Comparison of ENCODE assay signal across 13 cellular contexts in the genomic region with DNA sequence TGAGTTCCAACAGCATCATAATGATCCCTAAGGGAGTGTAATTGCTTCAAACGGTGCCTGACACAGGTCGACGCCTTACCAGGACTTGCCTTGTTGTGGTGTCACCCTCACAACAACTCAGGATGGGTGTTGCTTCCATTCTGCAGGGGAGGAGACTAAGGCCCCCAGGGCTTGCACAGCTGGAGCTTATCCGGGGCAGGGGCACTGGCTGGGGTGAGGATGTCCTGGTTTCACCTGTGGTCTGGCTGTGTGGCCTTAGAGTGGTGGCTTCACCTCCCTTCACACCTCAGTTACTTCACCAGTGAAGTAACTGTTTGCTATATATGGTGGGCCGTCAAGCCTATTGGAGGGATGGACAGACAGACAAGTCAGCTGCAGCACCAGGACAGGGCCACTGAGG. TPM values are rescaled to one million over a fixed set of nuclear protein-coding genes. Genes with fewer than 3 reads are reported as not detected.
DNase-seq lines count a peak whose midpoint lies in the region; ATAC-seq, FAIRE-seq and TF ChIP-seq lines count a peak whose summit lies in the region.
"Had no signal": no experiment of that assay in that cellular context is flagged by ENCODE, and none has a peak within 500 bp of the region (broad histone marks: within the 10 kb centered on the region; RNA-seq: fewer than 3 reads in every experiment).

No MANE protein-coding gene starts in this region.

- no peak for TF ChIP-seq POLR2A in HCT116 (IDR thresholded peaks at IDR 0.05; ENCODE audit: borderline replicate concordance, extremely low read depth, insufficient read depth, insufficient read length)

- peak overlapping the region; percentile 93 for H3K4me2 ChIP-seq in HCT116 (ENCODE audit: low read length)

- no peaks in the 10 kb centered on the region for H3K9me2 ChIP-seq in HCT116 (ENCODE audit: insufficient read depth)

- H2AFZ ChIP-seq in HCT116 (ENCODE audit: low read depth, low read length, poor library complexity, severe bottlenecking): no peak overlapping the region

- TF ChIP-seq CTCF in HCT116 (IDR thresholded peaks at IDR 0.05 in 2 of 3, conservative IDR thresholded peaks at IDR 0.05 in 1 of 3; ENCODE audit: borderline replicate concordance in 1 of 3, insufficient read depth in 1 of 3, low read depth in 2 of 3, low read length in 2 of 3) (no peak), RWPE2 (IDR thresholded peaks at IDR 0.05; ENCODE audit: poor library complexity, severe bottlenecking) (no peak), kidney (IDR thresholded peaks at IDR 0.05; ENCODE audit: borderline replicate concordance, extremely low read depth, insufficient read depth) (no peak)

- FAIRE-seq in kidney (lab: Jason Lieb, UNC) (no peak), small intestine (lab: Jason Lieb, UNC) (no peak)

- peak; percentile 25 for ATAC-seq in HCT116
- no peak for ATAC-seq in RWPE2 (ENCODE audit: low read depth)
- ATAC-seq: naive thymus-derived CD8-positive, alpha-beta T cell had no signal

- H3K27ac ChIP-seq in HCT116 (ENCODE audit: low read depth, low read length) (peak overlapping the region; percentile 95), RWPE2 (ENCODE audit: poor library complexity, severe bottlenecking) (peak overlapping the region; percentile 64), kidney (ENCODE audit: low read depth in 2 of 2, low read length in 2 of 2) (peak overlapping the region; percentile 90 to 97), small intestine (ENCODE audit: low read depth in 1 of 2, low read length in 1 of 2) (peak overlapping the region; percentile 99)
- H3K27ac ChIP-seq: ascending aorta, coronary artery had no signal

- no peak for DNase-seq in HCT116 (ENCODE audit: low read depth, low spot score)
- no peak for DNase-seq in RWPE2 (ENCODE audit: low spot score)
- DNase-seq in kidney: no peak
- peak; percentile 32 for DNase-seq in small intestine
- DNase-seq in midbrain (lab: John Stamatoyannopoulos, UW): no peak
- no peak for DNase-seq in EL
- no peak for DNase-seq in AG08396 (ENCODE audit: low spot score)
- no peak for DNase-seq in stimulated activated CD4-positive, alpha-beta T cell treated with anti-CD3 and anti-CD28 coated beads, Interleukin-2, amount 100 ng/mL, for 48 hours
- DNase-seq: activated B cell treated with CpG ODN at 0.5 μM for 24 hours; naive thymus-derived CD8-positive, alpha-beta T cell; retina had no signal

- peaks cover 22% of the 10 kb centered on the region for H3K79me2 ChIP-seq in HCT116 (ENCODE audit: insufficient read depth, low read length)

- no peaks in the 10 kb centered on the region for H3K9me3 ChIP-seq in HCT116 (ENCODE audit: control insufficient read depth in 1 of 2, insufficient read depth in 1 of 2, low read depth in 1 of 2, low read length in 2 of 2)
- no peaks in the 10 kb centered on the region for H3K9me3 ChIP-seq in RWPE2 (ENCODE audit: severe bottlenecking)
- H3K9me3 ChIP-seq in kidney (ENCODE audit: control insufficient read depth in 1 of 2, low read length in 2 of 2): no peaks in the 10 kb centered on the region
- no peaks in the 10 kb centered on the region for H3K9me3 ChIP-seq in small intestine (ENCODE audit: control insufficient read depth, low read depth)
- H3K9me3 ChIP-seq: ascending aorta had no signal

- TF ChIP-seq RAD21 in HCT116 (IDR thresholded peaks at IDR 0.05; ENCODE audit: low read depth): no peak

- H3K36me3 ChIP-seq in HCT116 (ENCODE audit: control insufficient read depth in 1 of 2, insufficient read depth in 2 of 2, low read length in 2 of 2) (no peaks in the 10 kb centered on the region; a peak in 1 of 4 replicates), RWPE2 (ENCODE audit: low read depth) (no peaks in the 10 kb centered on the region), kidney (ENCODE audit: control insufficient read depth in 1 of 2, insufficient read depth in 2 of 2, low read length in 2 of 2) (peaks cover 0 to 4% of the 10 kb centered on the region in 2 donors), small intestine (ENCODE audit: control insufficient read depth in 2 of 2, insufficient read depth in 2 of 2, low read length in 2 of 2) (peaks cover 4 to 7% of the 10 kb centered on the region in 2 donors)
- H3K36me3 ChIP-seq: ascending aorta had no signal

- intact Hi-C loops in HCT116 (cut with micrococcal nuclease): no loop called here
- intact Hi-C loops in kidney (cut with DNase I): no loop called here

- POLR2A ChIA-PET in HCT116 (lab: Charles Lee): interaction anchor here (1.0 to 1.4 kb wide), 4 partner anchors 9 to 33 kb away, joined by 3 to 5 read pairs (median 4); partner anchors contain the start of genes LLGL2 and TSEN54

- no TSS peak for BruUV-seq in HCT116 (replicated peaks; lab: Mats Ljungman, UMichigan)

- peaks cover 33 to 39% of the 10 kb centered on the region in 2 experiments for H3K4me1 ChIP-seq in HCT116 (ENCODE audit: control insufficient read depth in 1 of 2, insufficient read depth in 2 of 2, low read length in 2 of 2)
- peaks cover 15% of the 10 kb centered on the region for H3K4me1 ChIP-seq in RWPE2 (ENCODE audit: insufficient read depth, poor library complexity, severe bottlenecking)
- H3K4me1 ChIP-seq in kidney (ENCODE audit: control insufficient read depth in 1 of 2, insufficient read depth in 1 of 2, low read depth in 1 of 2, low read length in 2 of 2): peaks cover 26 to 37% of the 10 kb centered on the region in 2 donors
- no peaks in the 10 kb centered on the region for H3K4me1 ChIP-seq in small intestine (ENCODE audit: control insufficient read depth in 2 of 2, insufficient read depth in 1 of 2, low read depth in 1 of 2, low read length in 1 of 2)
- H3K4me1 ChIP-seq: ascending aorta had no signal

- RAD21 ChIA-PET in HCT116 (lab: Charles Lee; ENCODE audit: low non-redundant PET in 1 of 2, low total read pairs in 2 of 2, uncharacterized antibody in 2 of 2, unreplicated experiment in 2 of 2): interaction anchor here (0.7 to 1.4 kb wide), 4 partner anchors 22 to 32 kb away, joined by 3 to 10 read pairs (median 4); partner anchors contain the start of genes LLGL2 (in 1 of the 2) and TSEN54 (in 1 of the 2)

- H3K9ac ChIP-seq in HCT116 (ENCODE audit: low read length): peak overlapping the region; percentile 69
- peak overlapping the region in 1 of 2 donors; percentile 15 for H3K9ac ChIP-seq in kidney (ENCODE audit: low read length in 2 of 2)

- no peaks in the 10 kb centered on the region for H3K27me3 ChIP-seq in HCT116 (ENCODE audit: insufficient read depth, low read length)
- H3K27me3 ChIP-seq in RWPE2 (ENCODE audit: insufficient read depth, poor library complexity, severe bottlenecking): no peaks in the 10 kb centered on the region
- H3K27me3 ChIP-seq in small intestine (ENCODE audit: control insufficient read depth in 2 of 2, insufficient read depth in 2 of 2, low read length in 2 of 2): no peaks in the 10 kb centered on the region
- H3K27me3 ChIP-seq: ascending aorta had no signal

- CTCF ChIA-PET in HCT116 (lab: Charles Lee): interaction anchor here (1.5 to 1.6 kb wide), 3 partner anchors 24 to 52 kb away, joined by 8 to 11 read pairs (median 9); partner anchors contain the start of genes LLGL2 and TSEN54

- WGBS in small intestine, 3 donors: 28 to 59% (median 30%) methylated on average over 5 of the region's 5 CpGs

- H4K20me1 ChIP-seq in HCT116 (ENCODE audit: insufficient read depth): no peaks in the 10 kb centered on the region

- H3K4me3 ChIP-seq in HCT116 (replicated peaks in 1 of 2; ENCODE audit: low read depth in 1 of 2, low read length in 2 of 2) (peak overlapping the region; percentile 50 to 58), RWPE2 (ENCODE audit: severe bottlenecking) (no peak overlapping the region), kidney (ENCODE audit: low read length in 2 of 2) (no peak overlapping the region), small intestine (ENCODE audit: low read depth in 1 of 2, low read length in 2 of 2) (no peak overlapping the region)
- H3K4me3 ChIP-seq: ascending aorta, coronary artery had no signal

RNA-seq across cellular contexts. Expression of gene LLGL2, which starts 23.3 kb away (rescaled TPM):
- total RNA-seq in HCT116 (2021; ENCODE audit: unreplicated experiment): 209 TPM
- 177 and 183 TPM in 2 replicates for polyA plus RNA-seq in HCT116 (2012)
- 262 TPM for total RNA-seq in kidney
- polyA plus RNA-seq in kidney (ENCODE audit: insufficient read depth, low read depth, low replicate concordance): 181 TPM
- polyA plus RNA-seq in small intestine: 100 to 1,000 TPM; 140 to 365 (median 336) TPM

RNA-seq across cellular contexts. Expression of gene TSEN54, which starts 32.5 kb away (rescaled TPM):
- total RNA-seq in HCT116 (2021; ENCODE audit: unreplicated experiment) (87.3 TPM), kidney (25.8 TPM)
- 80.0 and 86.5 TPM in 2 replicates for polyA plus RNA-seq in HCT116 (2012)
- polyA plus RNA-seq in kidney (ENCODE audit: insufficient read depth, low read depth, low replicate concordance) (33.8 TPM), small intestine (10 to 100 TPM; 35.5 to 91.1 (median 79.4) TPM)

RNA-seq across cellular contexts. Expression of gene CASKIN2, which starts 33.5 kb away (rescaled TPM):
- total RNA-seq in HCT116 (2021; ENCODE audit: unreplicated experiment) (38.4 TPM), kidney (98.6 TPM)
- 14.5 and 16.3 TPM in 2 replicates for polyA plus RNA-seq in HCT116 (2012)
- polyA plus RNA-seq in kidney (ENCODE audit: insufficient read depth, low read depth, low replicate concordance) (25.0 TPM), small intestine (10 to 100 TPM in 1 of 3 donors, 1 to 10 TPM in 2; 7.6 to 15.6 (median 8.6) TPM)

RNA-seq across cellular contexts. Expression of gene MYO15B, which starts 38.8 kb away (rescaled TPM):
- 30.3 TPM for total RNA-seq in HCT116 (2021; ENCODE audit: unreplicated experiment)
- polyA plus RNA-seq in HCT116 (2012): 24.7 and 39.5 TPM in 2 replicates
- 286 TPM for total RNA-seq in kidney
- polyA plus RNA-seq in kidney (ENCODE audit: insufficient read depth, low read depth, low replicate concordance): 139 TPM
- polyA plus RNA-seq in small intestine: 1,000 to 10,000 TPM in 2 of 3 donors, 100 to 1,000 TPM in 1; 279 to 3,618 (median 2,326) TPM

Comparison
In these comparisons a context has a peak if more than half of its experiments do, and no peak if none do; other contexts are left out.
1. H3K4me3 ChIP-seq: peak in HCT116 (2 of 2); none in RWPE2 (single experiment), kidney (0 of 2) and small intestine (0 of 2).
2. Peak in every context shown above with its lines, with median percentiles within 50 percentile points of each other: H3K27ac ChIP-seq.